Comparison of ENCODE assay signal across 2 cellular contexts in the genomic region with DNA sequence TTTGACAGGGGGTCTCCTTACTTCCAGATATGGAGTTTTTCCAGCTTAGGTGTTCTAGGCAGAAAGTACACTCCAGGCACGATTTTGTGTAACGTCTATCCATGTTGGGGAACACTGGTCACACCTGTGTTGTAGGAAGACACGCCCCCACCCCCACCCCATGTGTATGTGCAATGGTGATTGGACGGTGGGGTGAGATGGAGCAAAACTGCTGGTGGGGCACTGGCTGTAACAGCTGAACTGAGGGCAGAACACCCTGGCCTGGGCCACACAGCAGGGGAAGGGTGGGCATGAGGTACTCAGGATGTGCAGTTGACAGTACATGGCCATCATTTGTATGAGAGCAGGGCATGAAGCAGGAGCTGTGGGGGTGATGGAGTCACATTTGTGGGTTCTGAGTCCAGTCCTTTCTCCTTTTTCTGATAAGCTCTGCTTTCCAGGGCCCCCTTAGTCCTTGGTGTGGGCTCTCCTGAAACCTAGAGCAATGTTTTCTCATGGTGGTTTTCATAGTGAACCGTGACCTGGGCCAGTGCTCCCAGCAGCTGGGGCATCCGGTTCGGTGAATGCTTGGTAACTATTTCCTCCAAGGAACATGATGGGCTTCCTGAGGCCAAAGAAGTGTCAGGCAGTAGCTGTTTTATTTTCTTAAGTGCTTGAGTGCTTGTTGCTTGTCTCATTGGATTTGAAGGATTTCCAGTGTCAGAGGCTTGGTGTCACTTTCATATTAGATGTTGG.
TF ChIP-seq lines count a peak whose summit lies in the region.

No MANE protein-coding gene starts in this region.

TF ChIP-seq in HEK293, 187 proteins besides CTCF, POLR2A, EP300 and RAD21 (continued from another document):
- TF ChIP-seq, protein P1, sequence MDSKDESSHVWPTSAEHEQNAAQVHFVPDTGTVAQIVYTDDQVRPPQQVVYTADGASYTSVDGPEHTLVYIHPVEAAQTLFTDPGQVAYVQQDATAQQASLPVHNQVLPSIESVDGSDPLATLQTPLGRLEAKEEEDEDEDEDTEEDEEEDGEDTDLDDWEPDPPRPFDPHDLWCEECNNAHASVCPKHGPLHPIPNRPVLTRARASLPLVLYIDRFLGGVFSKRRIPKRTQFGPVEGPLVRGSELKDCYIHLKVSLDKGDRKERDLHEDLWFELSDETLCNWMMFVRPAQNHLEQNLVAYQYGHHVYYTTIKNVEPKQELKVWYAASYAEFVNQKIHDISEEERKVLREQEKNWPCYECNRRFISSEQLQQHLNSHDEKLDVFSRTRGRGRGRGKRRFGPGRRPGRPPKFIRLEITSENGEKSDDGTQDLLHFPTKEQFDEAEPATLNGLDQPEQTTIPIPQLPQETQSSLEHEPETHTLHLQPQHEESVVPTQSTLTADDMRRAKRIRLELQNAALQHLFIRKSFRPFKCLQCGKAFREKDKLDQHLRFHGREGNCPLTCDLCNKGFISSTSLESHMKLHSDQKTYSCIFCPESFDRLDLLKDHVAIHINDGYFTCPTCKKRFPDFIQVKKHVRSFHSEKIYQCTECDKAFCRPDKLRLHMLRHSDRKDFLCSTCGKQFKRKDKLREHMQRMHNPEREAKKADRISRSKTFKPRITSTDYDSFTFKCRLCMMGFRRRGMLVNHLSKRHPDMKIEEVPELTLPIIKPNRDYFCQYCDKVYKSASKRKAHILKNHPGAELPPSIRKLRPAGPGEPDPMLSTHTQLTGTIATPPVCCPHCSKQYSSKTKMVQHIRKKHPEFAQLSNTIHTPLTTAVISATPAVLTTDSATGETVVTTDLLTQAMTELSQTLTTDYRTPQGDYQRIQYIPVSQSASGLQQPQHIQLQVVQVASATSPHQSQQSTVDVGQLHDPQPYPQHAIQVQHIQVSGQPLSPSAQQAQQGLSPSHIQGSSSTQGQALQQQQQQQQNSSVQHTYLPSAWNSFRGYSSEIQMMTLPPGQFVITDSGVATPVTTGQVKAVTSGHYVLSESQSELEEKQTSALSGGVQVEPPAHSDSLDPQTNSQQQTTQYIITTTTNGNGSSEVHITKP (tag by site-specific recombination; IDR thresholded peaks at IDR 0.05): 0 out of 2 replicates have a peak, but pooled peaks have one; percentile 13
TF ChIP-seq in HEK293: peak in this region for 1.

TF ChIP-seq in SK-N-SH treated with all-trans-retinoic acid at 6 μM for 48 hours, 23 proteins besides CTCF, POLR2A, EP300 and RAD21 (continued from another document):
- TF ChIP-seq, protein P2, sequence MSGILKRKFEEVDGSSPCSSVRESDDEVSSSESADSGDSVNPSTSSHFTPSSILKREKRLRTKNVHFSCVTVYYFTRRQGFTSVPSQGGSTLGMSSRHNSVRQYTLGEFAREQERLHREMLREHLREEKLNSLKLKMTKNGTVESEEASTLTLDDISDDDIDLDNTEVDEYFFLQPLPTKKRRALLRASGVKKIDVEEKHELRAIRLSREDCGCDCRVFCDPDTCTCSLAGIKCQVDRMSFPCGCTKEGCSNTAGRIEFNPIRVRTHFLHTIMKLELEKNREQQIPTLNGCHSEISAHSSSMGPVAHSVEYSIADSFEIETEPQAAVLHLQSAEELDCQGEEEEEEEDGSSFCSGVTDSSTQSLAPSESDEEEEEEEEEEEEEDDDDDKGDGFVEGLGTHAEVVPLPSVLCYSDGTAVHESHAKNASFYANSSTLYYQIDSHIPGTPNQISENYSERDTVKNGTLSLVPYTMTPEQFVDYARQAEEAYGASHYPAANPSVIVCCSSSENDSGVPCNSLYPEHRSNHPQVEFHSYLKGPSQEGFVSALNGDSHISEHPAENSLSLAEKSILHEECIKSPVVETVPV (CRISPR knock-in tag; IDR thresholded peaks at IDR 0.05): no peak
- TF ChIP-seq ZFP30 (CRISPR knock-in tag; IDR thresholded peaks at IDR 0.05): no peak
- no peak for TF ChIP-seq ZNF565 (CRISPR knock-in tag; conservative IDR thresholded peaks at IDR 0.05; ENCODE audit: low read depth)
- TF ChIP-seq SNAI2 (CRISPR knock-in tag; IDR thresholded peaks at IDR 0.05): no peak
- TF ChIP-seq ARNTL (CRISPR knock-in tag; IDR thresholded peaks at IDR 0.05; ENCODE audit: borderline replicate concordance, low read depth): no peak
